9 cellular contexts compared by ENCODE assay signal in the genomic region with DNA sequence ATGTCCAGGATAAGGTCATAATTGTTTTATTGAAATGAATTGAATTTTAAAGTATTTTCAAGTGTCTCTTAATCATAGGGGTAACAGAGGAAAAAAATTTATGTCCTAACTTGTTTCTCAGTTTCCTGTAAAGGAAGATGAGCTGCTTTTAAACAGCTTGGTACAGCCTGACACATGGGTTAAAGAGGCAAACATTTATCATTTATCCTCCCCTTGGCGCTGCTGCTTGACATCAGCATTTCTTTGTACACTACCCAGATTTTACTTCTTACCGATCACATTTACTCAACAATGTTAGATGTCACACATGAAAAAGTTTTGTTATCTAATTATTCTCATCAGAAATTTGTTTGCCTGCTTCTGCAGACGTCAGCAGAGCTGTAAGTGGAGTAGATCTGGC.
"Had no signal": no experiment of that assay in that cellular context is flagged by ENCODE, and none has a peak within 500 bp of the region (broad histone marks: within the 10 kb centered on the region; RNA-seq: fewer than 3 reads in every experiment).

No MANE protein-coding gene starts in this region.

- DNase-seq: GM23248, GOT3, H7, HFFc6, KBM-7 had no signal

- H3K4me1 Mint-ChIP-seq: IgD-negative memory B cell had no signal

- H3K9me3 Mint-ChIP-seq: HFFc6 had no signal

- H3K27ac Mint-ChIP-seq: HFFc6, IgD-negative memory B cell had no signal

- ATAC-seq: HCT116, HepG2 had no signal

- H3K36me3 Mint-ChIP-seq: IgD-negative memory B cell had no signal

- H3K9ac ChIP-seq: GM23248 had no signal

- H3K4me3 ChIP-seq: GM23248, HAP-1 had no signal

- H3K4me3 Mint-ChIP-seq: HFFc6, IgD-negative memory B cell had no signal

- H3K4me1 ChIP-seq: HAP-1 had no signal

- H3K9me3 ChIP-seq: HAP-1 had no signal

- H3K27ac ChIP-seq: GM23248 had no signal

- H2AFZ ChIP-seq: GM23248 had no signal

- H3K36me3 ChIP-seq: HAP-1 had no signal
